In the genomic region with DNA sequence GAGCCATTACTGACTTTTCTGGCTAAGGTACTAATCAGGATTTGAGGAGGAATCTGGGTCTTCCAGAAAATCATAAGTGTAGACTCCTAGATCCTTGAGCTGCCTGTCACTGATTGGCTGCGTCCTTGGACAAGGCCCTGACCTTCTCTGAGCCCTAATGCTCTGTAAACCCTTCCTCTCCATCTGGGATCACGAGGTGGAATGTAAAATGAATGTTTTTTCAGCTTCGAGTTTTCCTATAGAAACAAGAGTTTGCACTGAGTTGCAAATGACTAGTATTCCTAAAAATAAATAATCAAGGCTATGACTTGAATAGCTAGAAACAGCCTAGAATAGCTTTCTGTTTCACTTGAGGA, we compare ENCODE assay signal across 10 cellular contexts. TPM values are rescaled to one million over a fixed set of nuclear protein-coding genes. Genes with fewer than 3 reads are reported as not detected.
DNase-seq lines count a peak whose midpoint lies in the region; ATAC-seq and TF ChIP-seq lines count a peak whose summit lies in the region.
"Had no signal": no experiment of that assay in that cellular context is flagged by ENCODE, and none has a peak within 500 bp of the region (broad histone marks: within the 10 kb centered on the region; RNA-seq: fewer than 3 reads in every experiment).

No MANE protein-coding gene starts in this region.

- H3K4me3 ChIP-seq in thyroid gland (replicated peaks in 1 of 3): no peak overlapping the region

- peaks cover 57% of the 10 kb centered on the region for H3K4me1 Mint-ChIP-seq in activated T-cell treated with anti-CD3 and anti-CD28 coated beads, Interleukin-2, amount 50 U/mL, for 4 hours (ENCODE audit: low read depth)
- peaks cover 66% of the 10 kb centered on the region for H3K4me1 Mint-ChIP-seq in activated naive CD8-positive, alpha-beta T cell (ENCODE audit: low read depth)

- H3K4me1 ChIP-seq in thyroid gland: peaks cover 24 to 48% of the 10 kb centered on the region in 2 donors

- TF ChIP-seq POLR2A in thyroid gland (IDR thresholded peaks at IDR 0.05): no peak

- H3K27ac Mint-ChIP-seq in activated naive CD8-positive, alpha-beta T cell: peak overlapping the region; percentile 98

- no peak for ATAC-seq in activated T-cell treated with anti-CD3 and anti-CD28 coated beads, Interleukin-2, amount 50 U/mL, for 4 hours
- ATAC-seq in GM21723 (IDR thresholded peaks at IDR 0.05; ENCODE audit: unreplicated experiment): no peak

- intact Hi-C loops in thyroid gland (cut with DNase I): loop anchor here (5.0 kb wide), 1 partner anchor 41 kb away; no protein-coding TSS in a partner anchor

- TF ChIP-seq CTCF in thyroid gland (IDR thresholded peaks at IDR 0.05): no peak

- peak overlapping the region; percentile 56 to 91 (median 86) for H3K27ac ChIP-seq in thyroid gland

- no peaks in the 10 kb centered on the region for H3K36me3 ChIP-seq in thyroid gland

- DNase-seq in activated T-cell treated with anti-CD3 and anti-CD28 coated beads, Interleukin-2, amount 50 U/mL, for 4 hours: no peak
- no peak for DNase-seq in activated T-cell treated with anti-CD3 and anti-CD28 coated beads, Interleukin-2, amount 50 U/mL, for 48 hours
- DNase-seq in medulla oblongata (ENCODE audit: extremely low spot score) (peak; percentile 45), thyroid gland (no peak), NCI-H128 (lab: John Stamatoyannopoulos, UW; ENCODE audit: unreplicated experiment) (no peak), ACHN (no peak)

- in situ Hi-C loops in ACHN (cut with HindIII; ENCODE audit: low pct_ligation_motif_present, low pct_unique_long_range_greater_than_20kb, low sequenced_read_pairs): no loop called here

- H3K4me3 Mint-ChIP-seq in activated T-cell treated with anti-CD3 and anti-CD28 coated beads, Interleukin-2, amount 50 U/mL, for 4 hours: peak overlapping the region; percentile 79
- peak overlapping the region; percentile 88 for H3K4me3 Mint-ChIP-seq in activated naive CD8-positive, alpha-beta T cell

- no peaks in the 10 kb centered on the region for H3K27me3 ChIP-seq in thyroid gland

- WGBS in thyroid gland, 2 donors: 55 to 58% methylated on average over 3 of the region's 3 CpGs

- H3K9me3 ChIP-seq in thyroid gland: no peaks in the 10 kb centered on the region

- no peaks in the 10 kb centered on the region for H3K36me3 Mint-ChIP-seq in activated T-cell treated with anti-CD3 and anti-CD28 coated beads, Interleukin-2, amount 50 U/mL, for 4 hours (ENCODE audit: insufficient read depth)
- peaks cover 8% of the 10 kb centered on the region for H3K36me3 Mint-ChIP-seq in activated naive CD8-positive, alpha-beta T cell

- H3K9me3 Mint-ChIP-seq in activated T-cell treated with anti-CD3 and anti-CD28 coated beads, Interleukin-2, amount 50 U/mL, for 4 hours: no peaks in the 10 kb centered on the region
- no peaks in the 10 kb centered on the region for H3K9me3 Mint-ChIP-seq in activated naive CD8-positive, alpha-beta T cell (ENCODE audit: low read depth)

- no peaks in the 10 kb centered on the region for H3K27me3 Mint-ChIP-seq in activated T-cell treated with anti-CD3 and anti-CD28 coated beads, Interleukin-2, amount 50 U/mL, for 4 hours (ENCODE audit: low read depth)
- no peaks in the 10 kb centered on the region for H3K27me3 Mint-ChIP-seq in activated naive CD8-positive, alpha-beta T cell

RNA-seq across cellular contexts. Expression of gene DIXDC1, which starts 1.1 kb away (rescaled TPM):
- total RNA-seq in activated T-cell treated with anti-CD3 and anti-CD28 coated beads, Interleukin-2, amount 50 U/mL, for 4 hours: 10 to 100 TPM in 2 of 3 donors, 1 to 10 TPM in 1; 5.2 to 22.7 (median 21.2) TPM
- 10 to 100 TPM; 30.5 to 41.3 (median 38.2) TPM for total RNA-seq in thyroid gland

RNA-seq across cellular contexts. Expression of gene C11orf52, which starts 17.3 kb away (rescaled TPM):
- not detected for total RNA-seq in activated T-cell treated with anti-CD3 and anti-CD28 coated beads, Interleukin-2, amount 50 U/mL, for 4 hours
- total RNA-seq in thyroid gland: 10 to 100 TPM; 21.7 to 33.4 (median 24.9) TPM

RNA-seq across cellular contexts. Expression of gene HSPB2, which starts 23.5 kb away (rescaled TPM):
- not detected for total RNA-seq in activated T-cell treated with anti-CD3 and anti-CD28 coated beads, Interleukin-2, amount 50 U/mL, for 4 hours
- under 1 TPM in 1 of 4 donors, not detected in 3; 0.22 TPM for total RNA-seq in thyroid gland
- total RNA-seq: dermis blood vessel endothelial cell, pulmonary artery endothelial cell had no signal

RNA-seq across cellular contexts. Expression of gene CRYAB, which starts 24.5 kb away (rescaled TPM):
- under 1 TPM in 1 of 3 donors, not detected in 2; 0.35 TPM for total RNA-seq in activated T-cell treated with anti-CD3 and anti-CD28 coated beads, Interleukin-2, amount 50 U/mL, for 4 hours
- total RNA-seq in thyroid gland: 100 to 1,000 TPM; 174 to 350 (median 250) TPM

RNA-seq across cellular contexts. Expression of gene CFAP68, which starts 56.7 kb away (rescaled TPM):
- 10 to 100 TPM; 16.9 to 25.3 (median 17.9) TPM for total RNA-seq in activated T-cell treated with anti-CD3 and anti-CD28 coated beads, Interleukin-2, amount 50 U/mL, for 4 hours
- 10 to 100 TPM; 24.7 to 47.1 (median 38.0) TPM for total RNA-seq in thyroid gland

Comparison
In these comparisons a context has a peak if more than half of its experiments do, and no peak if none do; other contexts are left out.
1. RNA of gene C11orf52, which starts 17.3 kb away (total RNA-seq): 21.7 to 33.4 TPM in thyroid gland; not detected in activated T-cell treated with anti-CD3 and anti-CD28 coated beads, Interleukin-2, amount 50 U/mL, for 4 hours; every median in the first group is over 10 times any median in the second.